ENCODE assay signal across 13 cellular contexts in genomic region chr7:36961691-36962090, GRCh38.
"Had no signal": no experiment of that assay in that cellular context is flagged by ENCODE, and none has a peak within 500 bp of the region (broad histone marks: within the 10 kb centered on the region; RNA-seq: fewer than 3 reads in every experiment).

No MANE protein-coding gene starts in this region.

- H3K27me3 ChIP-seq: breast epithelium, esophagus muscularis mucosa, right atrium auricular region, tibial nerve, vagina had no signal

- H3K27ac ChIP-seq: breast epithelium, esophagus muscularis mucosa, lower lobe of right lung, right atrium auricular region, skin epidermis, tibial nerve, vagina had no signal

- H3K4me1 ChIP-seq: breast epithelium, vagina had no signal

- H3K4me3 ChIP-seq: breast epithelium, esophagus muscularis mucosa, lower lobe of right lung, mucosa of descending colon, right atrium auricular region, skin epidermis, tibial nerve, vagina had no signal

- H3K9me3 ChIP-seq: breast epithelium, esophagus muscularis mucosa, lower lobe of right lung, mucosa of descending colon, right atrium auricular region, tibial nerve, vagina had no signal

- ATAC-seq: lower lobe of right lung; mucosa of descending colon; naive thymus-derived CD8-positive, alpha-beta T cell had no signal

- DNase-seq: activated B cell treated with CpG ODN at 0.5 μM for 24 hours; activated effector memory CD4-positive, alpha-beta T cell treated with anti-CD3 and anti-CD28 coated beads, Interleukin-2, amount 50 U/mL, for 16 hours; hypothalamus; lower lobe of right lung; mucosa of descending colon; naive thymus-derived CD8-positive, alpha-beta T cell; nucleus accumbens had no signal

- H3K36me3 ChIP-seq: breast epithelium, esophagus muscularis mucosa, lower lobe of right lung, right atrium auricular region, tibial nerve, vagina had no signal
